In genomic region chr9:136725612-136726011, GRCh38 we compare ENCODE assay signal across 1 cellular context.
A peak's percentile ranks its signal among the peaks of the same experiment; 100 is the strongest.
TF ChIP-seq lines count a peak whose summit lies in the region.

No MANE protein-coding gene starts in this region.

TF ChIP-seq in HepG2, 621 proteins besides CTCF, POLR2A, EP300 and RAD21:
- TF ChIP-seq RXRB (CRISPR knock-in tag; IDR thresholded peaks at IDR 0.05; ENCODE audit: borderline replicate concordance) = no peak
- peak; percentile 31 for TF ChIP-seq RBM22 (optimal IDR thresholded peaks at IDR 0.05; ENCODE audit: low read length)
